In genomic region chr15:70956196-70956595, GRCh38 we compare ENCODE assay signal across 27 cellular contexts.
A peak's percentile ranks its signal among the peaks of the same experiment; 100 is the strongest.
DNase-seq lines count a peak whose midpoint lies in the region; ATAC-seq and TF ChIP-seq lines count a peak whose summit lies in the region.
"Had no signal": no experiment of that assay in that cellular context is flagged by ENCODE, and none has a peak within 500 bp of the region (broad histone marks: within the 10 kb centered on the region; RNA-seq: fewer than 3 reads in every experiment).

No MANE protein-coding gene starts in this region.

- TF ChIP-seq CTCF in fibroblast of pulmonary artery (IDR thresholded peaks at IDR 0.05; ENCODE audit: low read length, missing control alignments): no peak

- H3K4me3 ChIP-seq in fibroblast of pulmonary artery (replicated peaks; ENCODE audit: low read depth, low read length): no peak overlapping the region
- H3K4me3 ChIP-seq: heart right ventricle, right lobe of liver, SJSA1, stomach, thyroid gland, vagina had no signal

- DNase-seq in AG08395 (ENCODE audit: low spot score): peak; percentile 7
- peak; percentile 4 for DNase-seq in HS-5 (ENCODE audit: low read depth)
- DNase-seq in amniotic stem cell (lab: John Stamatoyannopoulos, UW): peak; percentile 33
- peak; percentile 30 for DNase-seq in fibroblast of pulmonary artery (ENCODE audit: low read depth)
- DNase-seq in dermis blood vessel endothelial cell: no peak
- DNase-seq: activated CD4-positive, CD25-positive, alpha-beta regulatory T cell; activated gamma-delta T cell treated with Interleukin-2 at 50 U/mL for 16 hours; activated naive CD8-positive, alpha-beta T cell treated with anti-CD3 and anti-CD28 coated beads, Interleukin-2, amount 10 ng/mL, durations not matched to agents 7 days and 5 days; activated T-cell treated with anti-CD3 and anti-CD28 coated beads, Interleukin-2, amount 50 U/mL, for 48 hours; BE2C; CD8-positive, alpha-beta memory T cell; foreskin keratinocyte; heart right ventricle; NCI-H1694 treated with DMSO at 0.1 percent for 48 hours; NCI-H2171 treated with DMSO at 0.1 percent for 48 hours; NCI-H510A; right lobe of liver; RPMI8226; stimulated activated CD4-positive, alpha-beta T cell treated with anti-CD3 and anti-CD28 coated beads, Interleukin-12 subunit alpha, Interleukin-12 subunit beta, amount 100 ng/mL, for 4 hours; stimulated activated CD4-positive, alpha-beta T cell treated with anti-CD3 and anti-CD28 coated beads, Interleukin-4, amount 100 ng/mL, for 1 hour; stomach; thyroid gland had no signal

- ATAC-seq in GM19035 (IDR thresholded peaks at IDR 0.05; ENCODE audit: unreplicated experiment) (no peak), GM21786 (IDR thresholded peaks at IDR 0.05; ENCODE audit: unreplicated experiment) (no peak), GM18502 (IDR thresholded peaks at IDR 0.05; ENCODE audit: poor library complexity, unreplicated experiment) (no peak)
- ATAC-seq: foreskin keratinocyte, heart right ventricle, right lobe of liver had no signal
